Comparison of ENCODE assay signal across 30 cellular contexts in the genomic region with DNA sequence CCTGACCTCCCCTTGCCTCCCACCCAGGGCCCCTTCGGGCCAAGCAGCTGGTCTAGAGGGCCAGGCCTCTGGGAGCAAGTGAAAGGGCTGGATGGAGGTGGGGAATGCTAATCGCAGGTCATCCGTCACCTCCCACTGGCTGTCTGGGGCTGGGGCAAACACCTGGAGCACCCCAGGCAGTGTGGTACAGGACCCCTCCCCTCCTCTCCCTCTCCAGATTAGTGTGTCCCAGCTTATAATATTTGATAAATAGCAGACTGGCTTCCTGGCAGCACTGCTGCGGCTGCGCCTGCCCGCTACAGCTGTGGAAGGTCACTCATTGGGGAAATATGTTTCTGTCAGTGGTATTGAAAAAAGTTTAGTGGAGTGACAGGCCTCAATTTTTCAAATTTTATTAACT.
"Had no signal": no experiment of that assay in that cellular context is flagged by ENCODE, and none has a peak within 500 bp of the region (broad histone marks: within the 10 kb centered on the region; RNA-seq: fewer than 3 reads in every experiment).

No MANE protein-coding gene starts in this region.

- H3K27me3 Mint-ChIP-seq: activated CD4-positive, alpha-beta T cell treated with anti-CD3 and anti-CD28 coated beads for 36 hours; activated CD4-positive, alpha-beta T cell treated with anti-CD3 and anti-CD28 coated beads, Interleukin-2, amount 10 ng/mL, durations not matched to agents 7 days and 5 days had no signal

- ATAC-seq: activated CD4-positive, alpha-beta T cell treated with anti-CD3 and anti-CD28 coated beads for 36 hours; activated CD4-positive, CD25-positive, alpha-beta regulatory T cell treated with anti-CD3 and anti-CD28 coated beads, Interleukin-2, amount 50 U/mL, for 24 hours; activated T-cell treated with anti-CD3 and anti-CD28 coated beads, Interleukin-2, amount 50 U/mL, for 4 hours; body of pancreas; PC-3; WTC11 had no signal

- H3K9me3 ChIP-seq: adrenal gland, body of pancreas, breast epithelium, MG63, Peyer's patch, SJSA1 had no signal

- H3K4me3 ChIP-seq: adrenal gland, body of pancreas, breast epithelium, MG63, Peyer's patch, SJSA1 had no signal

- H3K36me3 Mint-ChIP-seq: activated naive CD4-positive, alpha-beta T cell treated with anti-CD3 and anti-CD28 coated beads, Interleukin-2, amount 50 U/mL, for 72 hours; WTC11 had no signal

- H3K27ac Mint-ChIP-seq: activated CD4-positive, alpha-beta T cell treated with anti-CD3 and anti-CD28 coated beads for 36 hours; activated CD4-positive, alpha-beta T cell treated with anti-CD3 and anti-CD28 coated beads, Interleukin-2, amount 10 ng/mL, durations not matched to agents 7 days and 5 days; activated naive CD4-positive, alpha-beta T cell treated with anti-CD3 and anti-CD28 coated beads for 36 hours; activated T-helper 1 cell treated with anti-CD3 and anti-CD28 coated beads, Interleukin-12 subunit alpha, Interleukin-12 subunit beta, Interleukin-2, Interleukin-4 antibody, amounts not matched to agents 30 ng/mL and 10 ng/mL and 1 ng/mL, durations not matched to agents 14 hours and 24 hours and 36 hours; T-helper 1 cell treated with Interleukin-12 subunit alpha and Interleukin-12 subunit beta and Interleukin-4 antibody, amounts not matched to agents 30 μg/mL and 1 μg/mL, for 36 hours; T-helper 2 cell treated with Interferon-gamma antibody and Interleukin-4, amounts not matched to agents 5 μg/mL and 100 μg/mL, for 36 hours; WTC11 had no signal

- H3K27ac ChIP-seq: body of pancreas, breast epithelium, Peyer's patch, SJSA1 had no signal

- H3K27me3 ChIP-seq: adrenal gland, body of pancreas, breast epithelium, MG63, Peyer's patch, SJSA1 had no signal

- H3K4me3 Mint-ChIP-seq: activated CD4-positive, alpha-beta T cell treated with anti-CD3 and anti-CD28 coated beads for 36 hours; activated CD4-positive, alpha-beta T cell treated with anti-CD3 and anti-CD28 coated beads, Interleukin-2, amount 10 ng/mL, durations not matched to agents 7 days and 5 days; activated CD8-positive, alpha-beta T cell treated with anti-CD3 and anti-CD28 coated beads, Interleukin-2, amount 10 ng/mL, durations not matched to agents 7 days and 5 days; activated naive CD4-positive, alpha-beta T cell treated with anti-CD3 and anti-CD28 coated beads for 36 hours; activated T-cell treated with anti-CD3 and anti-CD28 coated beads, Interleukin-2, amount 50 U/mL, for 4 hours; activated T-helper 1 cell treated with anti-CD3 and anti-CD28 coated beads, Interleukin-12 subunit alpha, Interleukin-12 subunit beta, Interleukin-2, Interleukin-4 antibody, amounts not matched to agents 30 ng/mL and 10 ng/mL and 1 ng/mL, durations not matched to agents 14 hours and 24 hours and 36 hours; T-helper 1 cell treated with Interleukin-12 subunit alpha and Interleukin-12 subunit beta and Interleukin-4 antibody, amounts not matched to agents 30 μg/mL and 1 μg/mL, for 36 hours; WTC11 had no signal

- H3K36me3 ChIP-seq: adrenal gland, breast epithelium, Peyer's patch, SJSA1 had no signal

- H3K4me1 ChIP-seq: body of pancreas, breast epithelium, Peyer's patch, SJSA1 had no signal

- H3K9me3 Mint-ChIP-seq: activated CD4-positive, alpha-beta T cell treated with anti-CD3 and anti-CD28 coated beads, Interleukin-2, amount 10 ng/mL, durations not matched to agents 7 days and 5 days; activated naive CD4-positive, alpha-beta T cell treated with anti-CD3 and anti-CD28 coated beads for 36 hours; activated naive CD4-positive, alpha-beta T cell treated with anti-CD3 and anti-CD28 coated beads, Interleukin-2, amount 50 U/mL, for 72 hours; activated T-cell treated with anti-CD3 and anti-CD28 coated beads, Interleukin-2, amount 50 U/mL, for 4 hours; activated T-helper 1 cell treated with anti-CD3 and anti-CD28 coated beads, Interleukin-12 subunit alpha, Interleukin-12 subunit beta, Interleukin-2, Interleukin-4 antibody, amounts not matched to agents 30 ng/mL and 10 ng/mL and 1 ng/mL, durations not matched to agents 14 hours and 24 hours and 36 hours; T-helper 1 cell treated with Interleukin-12 subunit alpha and Interleukin-12 subunit beta and Interleukin-4 antibody, amounts not matched to agents 30 μg/mL and 1 μg/mL, for 36 hours; T-helper 2 cell treated with Interferon-gamma antibody and Interleukin-4, amounts not matched to agents 5 μg/mL and 100 μg/mL, for 36 hours; WTC11 had no signal

- DNase-seq: activated CD4-positive, alpha-beta T cell treated with anti-CD3 and anti-CD28 coated beads for 36 hours; activated CD4-positive, alpha-beta T cell treated with anti-CD3 and anti-CD28 coated beads, Interleukin-2, amount 10 ng/mL, durations not matched to agents 7 days and 5 days; activated CD4-positive, alpha-beta T cell treated with anti-CD3 and anti-CD28 coated beads, Interleukin-2, amount 50 U/mL, for 48 hours; activated CD8-positive, alpha-beta T cell treated with anti-CD3 and anti-CD28 coated beads, Interleukin-2, amount 10 ng/mL, durations not matched to agents 7 days and 5 days; activated gamma-delta T cell treated with Interleukin-2 at 50 U/mL for 16 hours; activated naive CD4-positive, alpha-beta T cell treated with anti-CD3 and anti-CD28 coated beads for 36 hours; activated T-cell treated with anti-CD3 and anti-CD28 coated beads, Interleukin-2, amount 50 U/mL, for 4 hours; adrenal gland; body of pancreas; Karpas-422; MG63; MV-4-11; NCI-H1092; NCI-H1436 treated with DMSO at 0.1 percent for 48 hours; NCI-H1694 treated with DMSO at 0.1 percent for 48 hours; NCI-H2029; NCI-H345; NCI-H524 treated with DMSO at 0.1 percent for 48 hours; PC-3; Peyer's patch; RPMI8226; SHP77 treated with DMSO at 0.1 percent for 48 hours had no signal
